28 cellular contexts compared by ENCODE assay signal in the genomic region with DNA sequence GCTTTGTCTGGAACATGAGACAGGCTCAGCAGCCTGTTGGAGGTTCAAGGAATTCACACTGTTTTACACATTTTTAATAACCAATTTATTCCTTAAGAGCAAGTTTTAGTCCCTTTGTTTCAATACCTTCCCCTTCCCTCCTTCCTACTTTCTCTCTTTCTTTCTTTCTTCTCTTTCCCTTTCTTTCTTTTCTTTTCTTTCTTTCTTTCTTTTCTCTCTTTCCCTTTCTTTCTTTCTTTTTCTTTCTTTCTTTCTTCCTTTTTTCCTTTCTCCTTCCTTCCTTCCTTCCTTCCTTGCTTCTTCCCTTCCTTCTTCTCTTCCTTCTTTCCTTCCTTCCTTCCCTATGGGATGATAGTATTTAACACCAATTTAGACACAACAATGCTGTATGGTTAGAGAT.
"Had no signal": no experiment of that assay in that cellular context is flagged by ENCODE, and none has a peak within 500 bp of the region (broad histone marks: within the 10 kb centered on the region; RNA-seq: fewer than 3 reads in every experiment).

No MANE protein-coding gene starts in this region.

- H3K27me3 Mint-ChIP-seq: dendritic cell treated with granulocyte-macrophage colony-stimulating factor and Interleukin-4, amounts not matched to agents 40 ng/mL and 50 ng/mL, for 4 days; effector memory CD8-positive, alpha-beta T cell had no signal

- H3K4me3 Mint-ChIP-seq: dendritic cell treated with granulocyte-macrophage colony-stimulating factor and Interleukin-4, amounts not matched to agents 40 ng/mL and 50 ng/mL, for 4 days; effector memory CD8-positive, alpha-beta T cell; endodermal cell; mesothelial cell of epicardium; naive B cell had no signal

- H3K36me3 ChIP-seq: colonic mucosa, esophagus squamous epithelium, gastrocnemius medialis, heart right ventricle, left lung, lower lobe of right lung had no signal

- H3K27ac ChIP-seq: colonic mucosa, epithelial cell of prostate, esophagus squamous epithelium, gastrocnemius medialis, heart right ventricle, left lung, lower lobe of right lung had no signal

- ATAC-seq: effector memory CD8-positive, alpha-beta T cell; esophagus mucosa; gastrocnemius medialis; heart right ventricle; left cardiac atrium; left lung; left ventricle myocardium superior; lower lobe of right lung; mucosa of descending colon had no signal

- DNase-seq: colonic mucosa; cortex of kidney; effector CD8-positive, alpha-beta T cell; effector memory CD8-positive, alpha-beta T cell; endodermal cell; erythroblast; esophagus squamous epithelium; foreskin fibroblast; foreskin melanocyte; gastrocnemius medialis; glutamatergic neuron; head of caudate nucleus; heart right ventricle; hippocampal formation; left cardiac atrium; left lung; left ventricle myocardium superior; lower lobe of right lung; mesenchymal stem cell; mucosa of descending colon; naive B cell had no signal

- H3K4me1 ChIP-seq: colonic mucosa, esophagus squamous epithelium, gastrocnemius medialis, heart right ventricle, left lung, lower lobe of right lung had no signal

- H3K27ac Mint-ChIP-seq: dendritic cell treated with granulocyte-macrophage colony-stimulating factor and Interleukin-4, amounts not matched to agents 40 ng/mL and 50 ng/mL, for 4 days; effector memory CD8-positive, alpha-beta T cell; endodermal cell; mesothelial cell of epicardium; naive B cell had no signal

- H3K4me1 Mint-ChIP-seq: naive B cell had no signal

- H3K36me3 Mint-ChIP-seq: mesothelial cell of epicardium had no signal

- FAIRE-seq: endometrium, islet of Langerhans, keratinocyte had no signal

- H3K27me3 ChIP-seq: colonic mucosa, esophagus squamous epithelium, gastrocnemius medialis, heart right ventricle, left lung had no signal

- H3K9me3 ChIP-seq: colonic mucosa, gastrocnemius medialis had no signal

- H3K4me3 ChIP-seq: colonic mucosa, esophagus squamous epithelium, gastrocnemius medialis, heart right ventricle, left lung, lower lobe of right lung, mucosa of descending colon had no signal
